8 cellular contexts compared by ENCODE assay signal in the genomic region with DNA sequence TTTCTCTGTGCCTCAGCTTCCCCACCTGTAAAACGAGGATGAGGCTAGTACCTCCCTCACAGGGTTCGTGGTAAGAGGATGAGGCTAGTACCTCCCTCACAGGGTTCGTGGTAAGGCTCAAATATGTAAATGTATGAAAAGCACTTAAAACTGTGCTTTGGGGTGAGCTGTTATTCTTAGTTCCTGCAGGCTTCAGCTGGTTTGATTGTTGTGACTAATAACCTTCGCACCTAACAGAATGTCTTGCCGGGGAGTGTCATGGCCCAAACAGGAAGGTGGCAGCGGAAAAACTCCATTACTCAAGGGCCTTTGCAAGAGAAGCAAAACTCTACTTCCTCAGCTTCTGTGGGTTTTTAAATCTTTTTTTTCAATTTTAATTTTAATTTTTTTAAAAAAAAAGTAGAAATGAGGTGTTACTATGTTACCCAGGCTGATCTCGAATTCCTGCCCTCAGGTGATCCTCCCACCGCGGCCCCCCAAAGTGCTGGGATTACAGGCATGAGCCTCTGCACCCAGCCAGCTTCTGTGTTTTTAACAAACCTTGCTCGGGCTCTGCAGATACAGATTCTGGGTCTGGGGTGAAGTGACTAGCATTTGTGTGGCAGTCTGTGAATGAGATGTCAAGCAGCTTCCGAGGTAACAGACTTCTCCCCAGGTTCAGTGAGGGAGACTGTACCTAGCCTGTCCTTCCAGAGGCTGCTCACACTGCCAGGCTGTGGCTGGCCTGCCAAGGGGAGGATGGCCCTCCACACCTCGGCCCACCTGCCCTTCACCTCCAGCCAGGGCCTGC.
DNase-seq lines count a peak whose midpoint lies in the region; ATAC-seq and TF ChIP-seq lines count a peak whose summit lies in the region.

No MANE protein-coding gene starts in this region.

- DNase-seq in activated CD8-positive, alpha-beta memory T cell treated with anti-CD3 and anti-CD28 coated beads for 1 hour (ENCODE audit: extremely low read depth in 1 of 2, low read depth in 1 of 2) = peak; percentile 30 to 37
- DNase-seq in activated CD8-positive, alpha-beta memory T cell treated with anti-CD3 and anti-CD28 coated beads, Interleukin-2, amount 50 U/mL, for 48 hours = no peak
- peak; percentile 52 for DNase-seq in activated CD4-positive, alpha-beta T cell treated with anti-CD3 and anti-CD28 coated beads, Interleukin-2, amount 50 U/mL, for 1 hour
- DNase-seq in hepatocyte (ENCODE audit: low spot score) = no peak
- no peak for DNase-seq in upper lobe of right lung
- no peak for DNase-seq in HuH-7 (ENCODE audit: low spot score)
- DNase-seq in occipital lobe (lab: John Stamatoyannopoulos, UW) = no peak

- peaks cover 14% of the 10 kb centered on the region for H4K20me1 ChIP-seq in hepatocyte (ENCODE audit: insufficient read depth, poor library complexity, severe bottlenecking)

- H3K9me3 ChIP-seq in hepatocyte (ENCODE audit: low read depth) = no peaks in the 10 kb centered on the region
- no peaks in the 10 kb centered on the region for H3K9me3 ChIP-seq in upper lobe of right lung

- H3K79me2 ChIP-seq in hepatocyte = peaks cover 91% of the 10 kb centered on the region

- H3K27me3 ChIP-seq in hepatocyte = no peaks in the 10 kb centered on the region
- no peaks in the 10 kb centered on the region for H3K27me3 ChIP-seq in upper lobe of right lung

- H3K27ac ChIP-seq in hepatocyte (peak overlapping the region; percentile 37), upper lobe of right lung (peak overlapping the region; percentile 68)

- H3K4me1 ChIP-seq in hepatocyte (ENCODE audit: insufficient read depth) (peaks cover 33% of the 10 kb centered on the region), upper lobe of right lung (peaks cover 34% of the 10 kb centered on the region)

- H3K36me3 ChIP-seq in hepatocyte (replicated peaks; ENCODE audit: insufficient read depth, low read depth) (no peaks in the 10 kb centered on the region), upper lobe of right lung (no peaks in the 10 kb centered on the region)

- intact Hi-C loops in upper lobe of right lung (cut with DNase I) = no loop called here

- ATAC-seq in HG03565 (IDR thresholded peaks at IDR 0.05; ENCODE audit: unreplicated experiment) = peak; percentile 42
- ATAC-seq in upper lobe of right lung = peak; percentile 40

- no peak overlapping the region for H2AFZ ChIP-seq in hepatocyte

- H3K4me2 ChIP-seq in hepatocyte = no peak overlapping the region

- H3K9me2 ChIP-seq in hepatocyte (replicated peaks; ENCODE audit: insufficient read depth) = no peaks in the 10 kb centered on the region

- 80% methylated on average over 12 of the region's 12 CpGs for WGBS in hepatocyte (ENCODE audit: low lambda C conversion rate, missing lambda C conversion rate)

- no peak overlapping the region for H3K4me3 ChIP-seq in hepatocyte
- no peak overlapping the region for H3K4me3 ChIP-seq in upper lobe of right lung

- TF ChIP-seq CTCF in hepatocyte (IDR thresholded peaks at IDR 0.05; ENCODE audit: poor library complexity) (no peak), upper lobe of right lung (IDR thresholded peaks at IDR 0.05) (no peak)

Comparison
In these comparisons a context has a peak if more than half of its experiments do, and no peak if none do; other contexts are left out.
1. DNase-seq: peak in activated CD8-positive, alpha-beta memory T cell treated with anti-CD3 and anti-CD28 coated beads for 1 hour (2 of 2) and activated CD4-positive, alpha-beta T cell treated with anti-CD3 and anti-CD28 coated beads, Interleukin-2, amount 50 U/mL, for 1 hour (single experiment); none in activated CD8-positive, alpha-beta memory T cell treated with anti-CD3 and anti-CD28 coated beads, Interleukin-2, amount 50 U/mL, for 48 hours (single experiment), hepatocyte (single experiment), upper lobe of right lung (single experiment), HuH-7 (single experiment) and occipital lobe (single experiment).